Comparison of ENCODE assay signal across 23 cellular contexts in the genomic region with DNA sequence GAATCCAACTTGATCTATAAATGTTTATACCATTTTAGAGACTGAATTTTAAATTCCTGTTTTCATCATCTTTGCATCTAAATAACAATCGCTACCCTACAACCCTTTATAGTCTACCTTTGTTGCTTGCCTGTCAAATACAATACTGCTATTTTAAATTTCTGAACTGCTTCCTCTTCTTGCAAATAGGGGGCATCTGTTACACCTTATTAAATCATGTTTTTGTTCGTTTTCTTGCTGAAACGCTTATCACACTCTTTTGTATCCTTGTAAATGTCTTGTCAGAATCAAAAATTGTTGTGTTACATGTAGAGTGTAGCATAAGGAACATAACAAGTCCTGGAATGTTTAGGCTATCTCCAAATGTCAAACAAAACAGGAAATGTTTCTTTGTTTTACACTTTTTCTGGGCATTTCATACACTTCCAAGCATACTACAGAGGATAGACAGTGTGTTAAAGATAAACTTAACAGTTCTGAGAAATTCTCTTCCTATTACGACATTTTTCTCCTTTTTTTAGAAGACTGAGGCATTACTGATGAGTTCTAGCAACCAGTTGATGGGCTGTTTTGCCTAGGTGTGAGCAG.
DNase-seq lines count a peak whose midpoint lies in the region; ATAC-seq, FAIRE-seq and TF ChIP-seq lines count a peak whose summit lies in the region.
"Had no signal": no experiment of that assay in that cellular context is flagged by ENCODE, and none has a peak within 500 bp of the region (broad histone marks: within the 10 kb centered on the region; RNA-seq: fewer than 3 reads in every experiment).

No MANE protein-coding gene starts in this region.

- DNase-seq in cardiac muscle cell (ENCODE audit: low read depth in 1 of 2, low spot score in 1 of 2): peak in 1 of 2 donors; percentile 95
- DNase-seq in right atrium auricular region (ENCODE audit: low spot score): no peak
- DNase-seq in foreskin keratinocyte: no peak
- no peak for DNase-seq in smooth muscle cell (lab: John Stamatoyannopoulos, UW; ENCODE audit: unreplicated experiment)
- DNase-seq in NCI-H510A treated with DMSO at 0.1 percent for 48 hours (lab: John Stamatoyannopoulos, UW): no peak
- DNase-seq in lower lobe of right lung: no peak
- no peak for DNase-seq in GM12892 (ENCODE audit: insufficient read length)
- DNase-seq: activated CD4-positive, alpha-beta T cell treated with anti-CD3 and anti-CD28 coated beads for 4 hours; activated T-cell treated with anti-CD3 and anti-CD28 coated beads, Interleukin-2, amount 50 U/mL, for 24 hours; adrenal gland; brain microvascular endothelial cell; cortex of kidney; DMS79 treated with DMSO at 0.1 percent for 48 hours; NCI-H1417; NCI-H2081 treated with DMSO at 0.1 percent for 48 hours; small intestine; T-helper 2 cell; testis; uterus had no signal

- no peaks in the 10 kb centered on the region for H3K79me2 ChIP-seq in SU-DHL-6 (ENCODE audit: insufficient read depth, low read length)
- H3K79me2 ChIP-seq in smooth muscle cell (ENCODE audit: low read depth): no peaks in the 10 kb centered on the region

- WGBS in smooth muscle cell (ENCODE audit: low lambda C conversion rate): 29% methylated on average over 4 of the region's 4 CpGs

- H3K4me2 ChIP-seq in SU-DHL-6 (ENCODE audit: low read depth, low read length, poor library complexity, severe bottlenecking): no peak overlapping the region
- peak overlapping the region; percentile 65 for H3K4me2 ChIP-seq in smooth muscle cell

- H3K4me1 ChIP-seq in cardiac muscle cell (ENCODE audit: low read depth) (no peaks in the 10 kb centered on the region), right atrium auricular region (no peaks in the 10 kb centered on the region), foreskin keratinocyte (no peaks in the 10 kb centered on the region), smooth muscle cell (ENCODE audit: low read depth) (no peaks in the 10 kb centered on the region), lower lobe of right lung (no peaks in the 10 kb centered on the region)
- H3K4me1 ChIP-seq: adrenal gland, testis, uterus had no signal

- no peak for FAIRE-seq in GM12892 (lab: Jason Lieb, UNC)
- FAIRE-seq: small intestine had no signal

- no peaks in the 10 kb centered on the region for H3K9me2 ChIP-seq in SU-DHL-6 (replicated peaks; ENCODE audit: insufficient read depth, low read length)

- TF ChIP-seq POLR2A in GM12892 (IDR thresholded peaks at IDR 0.05; ENCODE audit: low read depth, low read length): no peak

- H3K27ac ChIP-seq in cardiac muscle cell (no peak overlapping the region), right atrium auricular region (no peak overlapping the region), SU-DHL-6 (ENCODE audit: low read depth, low read length) (no peak overlapping the region), foreskin keratinocyte (no peak overlapping the region), smooth muscle cell (ENCODE audit: low read depth) (peak overlapping the region; percentile 37), lower lobe of right lung (no peak overlapping the region)
- H3K27ac ChIP-seq: adrenal gland, brain microvascular endothelial cell, SK-N-MC, testis, uterus had no signal

- H3F3A ChIP-seq in SU-DHL-6 (ENCODE audit: insufficient read depth) (no peaks in the 10 kb centered on the region), smooth muscle cell (ENCODE audit: low read depth) (no peaks in the 10 kb centered on the region)

- ATAC-seq in foreskin keratinocyte: no peak
- no peak for ATAC-seq in lower lobe of right lung
- ATAC-seq: stimulated activated effector memory CD8-positive, alpha-beta T cell treated with anti-CD3 and anti-CD28 coated beads, Interleukin-12 subunit alpha, Interleukin-12 subunit beta, amount 100 ng/mL, for 72 hours had no signal

- no peaks in the 10 kb centered on the region for H3K27me3 ChIP-seq in cardiac muscle cell
- no peaks in the 10 kb centered on the region for H3K27me3 ChIP-seq in right atrium auricular region
- H3K27me3 ChIP-seq in SU-DHL-6 (ENCODE audit: low read length): no peaks in the 10 kb centered on the region
- H3K27me3 ChIP-seq in foreskin keratinocyte: no peaks in the 10 kb centered on the region
- no peaks in the 10 kb centered on the region for H3K27me3 ChIP-seq in smooth muscle cell (ENCODE audit: low read depth)
- H3K27me3 ChIP-seq in lower lobe of right lung (ENCODE audit: low read depth): no peaks in the 10 kb centered on the region
- H3K27me3 ChIP-seq: adrenal gland, brain microvascular endothelial cell, testis, uterus had no signal

- TF ChIP-seq CTCF in cardiac muscle cell (IDR thresholded peaks at IDR 0.05; ENCODE audit: low read depth, low read length) (peak; percentile 44), right atrium auricular region (IDR thresholded peaks at IDR 0.05) (no peak), SU-DHL-6 (IDR thresholded peaks at IDR 0.05; ENCODE audit: insufficient read depth, low read length, poor library complexity, severe bottlenecking) (no peak), foreskin keratinocyte (conservative IDR thresholded peaks at IDR 0.05) (peak; percentile 25), smooth muscle cell (IDR thresholded peaks at IDR 0.05; ENCODE audit: borderline replicate concordance, insufficient read depth, poor library complexity, severe bottlenecking) (no peak), lower lobe of right lung (IDR thresholded peaks at IDR 0.05) (no peak)

- H3K36me3 ChIP-seq in cardiac muscle cell (no peaks in the 10 kb centered on the region), right atrium auricular region (no peaks in the 10 kb centered on the region), SU-DHL-6 (ENCODE audit: low read length) (no peaks in the 10 kb centered on the region), smooth muscle cell (ENCODE audit: low read depth) (no peaks in the 10 kb centered on the region), lower lobe of right lung (no peaks in the 10 kb centered on the region)
- H3K36me3 ChIP-seq: adrenal gland, brain microvascular endothelial cell, HAP-1, uterus had no signal

- H2AFZ ChIP-seq in SU-DHL-6 (ENCODE audit: low read depth, low read length, severe bottlenecking) (no peak overlapping the region), smooth muscle cell (ENCODE audit: low read depth) (peak overlapping the region; percentile 84)

- H3K9ac ChIP-seq in SU-DHL-6 (ENCODE audit: low read length) (no peak overlapping the region), smooth muscle cell (ENCODE audit: low read depth) (no peak overlapping the region)

- H3K4me3 ChIP-seq in cardiac muscle cell (no peak overlapping the region), right atrium auricular region (no peak overlapping the region), SU-DHL-6 (ENCODE audit: insufficient read depth, low read length, poor library complexity, severe bottlenecking) (peak overlapping the region; percentile 26), smooth muscle cell (no peak overlapping the region), lower lobe of right lung (no peak overlapping the region)
- H3K4me3 ChIP-seq: adrenal gland, HAP-1, SK-N-MC, testis, uterus had no signal

- intact Hi-C loops in lower lobe of right lung (cut with DNase I): no loop called here

- H3K9me3 ChIP-seq in cardiac muscle cell (ENCODE audit: low read depth): no peaks in the 10 kb centered on the region
- H3K9me3 ChIP-seq in right atrium auricular region: peaks cover 0 to 12% of the 10 kb centered on the region in 2 donors
- H3K9me3 ChIP-seq in SU-DHL-6 (ENCODE audit: insufficient read depth, low read length): no peaks in the 10 kb centered on the region
- peaks cover 9% of the 10 kb centered on the region for H3K9me3 ChIP-seq in smooth muscle cell (replicated peaks; ENCODE audit: low read depth)
- peaks cover 12% of the 10 kb centered on the region for H3K9me3 ChIP-seq in lower lobe of right lung
- H3K9me3 ChIP-seq: adrenal gland, HAP-1, testis, uterus had no signal

- no peaks in the 10 kb centered on the region for H4K20me1 ChIP-seq in SU-DHL-6 (ENCODE audit: low read depth, low read length)
- H4K20me1 ChIP-seq in smooth muscle cell (ENCODE audit: low read depth): no peaks in the 10 kb centered on the region

Comparison
In these comparisons a context has a peak if more than half of its experiments do, and no peak if none do; other contexts are left out.
1. CTCF ChIP-seq: peak in cardiac muscle cell (single experiment) and foreskin keratinocyte (single experiment); none in right atrium auricular region (0 of 2), SU-DHL-6 (single experiment), smooth muscle cell (single experiment) and lower lobe of right lung (single experiment).